1 cellular context compared by ENCODE assay signal in genomic region chr15:39025331-39025730, GRCh38.
TF ChIP-seq lines count a peak whose summit lies in the region.

No MANE protein-coding gene starts in this region.

TF ChIP-seq in SK-N-SH, 30 proteins besides CTCF, POLR2A, EP300 and RAD21 (continued from another document):
- TF ChIP-seq PBX3 (IDR thresholded peaks at IDR 0.05) = no peak
- TF ChIP-seq REST (IDR thresholded peaks at IDR 0.05; ENCODE audit: low read depth, low read length) = no peak
- no peak for TF ChIP-seq RCOR1 (IDR thresholded peaks at IDR 0.05; ENCODE audit: low read length)
- no peak for TF ChIP-seq SMC3 (IDR thresholded peaks at IDR 0.05; ENCODE audit: low read depth, low read length)
- no peak for TF ChIP-seq JUND (IDR thresholded peaks at IDR 0.05)
TF ChIP-seq in SK-N-SH: peak in this region for 0.
